In genomic region chr17:64920419-64921172, GRCh38 we compare ENCODE assay signal across 9 cellular contexts. TPM values are rescaled to one million over a fixed set of nuclear protein-coding genes. Genes with fewer than 3 reads are reported as not detected.
DNase-seq lines count a peak whose midpoint lies in the region; ATAC-seq and TF ChIP-seq lines count a peak whose summit lies in the region.
"Had no signal": no experiment of that assay in that cellular context is flagged by ENCODE, and none has a peak within 500 bp of the region (broad histone marks: within the 10 kb centered on the region; RNA-seq: fewer than 3 reads in every experiment).

No MANE protein-coding gene starts in this region.

- H2BK12ac ChIP-seq in mesenchymal stem cell (ENCODE audit: low read length in 2 of 2), result no peak overlapping the region

- in situ Hi-C loops in IMR-90 (cut with MboI; ENCODE audit: low sequenced_read_pairs), result no loop called here

- no peak for TF ChIP-seq RAD21 in IMR-90 (IDR thresholded peaks at IDR 0.05; ENCODE audit: low read length)

- no peak overlapping the region for H2BK5ac ChIP-seq in IMR-90 (ENCODE audit: low read depth, low read length, poor library complexity, severe bottlenecking)
- H2BK5ac ChIP-seq in mesenchymal stem cell (ENCODE audit: low read depth, low read length, poor library complexity, severe bottlenecking), result no peak overlapping the region

- no peaks in the 10 kb centered on the region for H3K27me3 Mint-ChIP-seq in CD4-positive, CD25-positive, alpha-beta regulatory T cell
- H3K27me3 Mint-ChIP-seq in activated naive CD8-positive, alpha-beta T cell treated with anti-CD3 and anti-CD28 coated beads for 36 hours, result peaks cover 3% of the 10 kb centered on the region

- H4K8ac ChIP-seq in IMR-90 (ENCODE audit: low read depth in 2 of 2, low read length in 2 of 2), result no peak overlapping the region
- no peak overlapping the region for H4K8ac ChIP-seq in mesenchymal stem cell (ENCODE audit: low read length)

- no peak overlapping the region for H3K4me3 ChIP-seq in CD4-positive, CD25-positive, alpha-beta regulatory T cell (ENCODE audit: low read depth, low read length)
- H3K4me3 ChIP-seq in IMR-90 (ENCODE audit: insufficient read depth, low read depth, low read length) (no peak overlapping the region), mesenchymal stem cell (ENCODE audit: insufficient read depth in 1 of 2, low read depth in 1 of 2, low read length in 2 of 2) (peak overlapping the region in 1 of 2 experiments; percentile 74)

- peak overlapping the region; percentile 42; the same call in 1 of the 2 replicates for H3K23ac ChIP-seq in IMR-90 (ENCODE audit: low read depth, low read length)
- H3K23ac ChIP-seq in mesenchymal stem cell (ENCODE audit: low read length in 2 of 2), result no peak overlapping the region

- peaks cover 6% of the 10 kb centered on the region for H3K4me1 ChIP-seq in CD4-positive, CD25-positive, alpha-beta regulatory T cell (ENCODE audit: control insufficient read depth, insufficient read depth, low read length, poor library complexity, severe bottlenecking)
- no peaks in the 10 kb centered on the region for H3K4me1 ChIP-seq in IMR-90 (ENCODE audit: control insufficient read depth, insufficient read depth, low read length)
- H3K4me1 ChIP-seq in mesenchymal stem cell (ENCODE audit: control insufficient read depth, insufficient read depth, low read depth, low read length), result peaks cover 5% of the 10 kb centered on the region

- H3K9ac ChIP-seq in IMR-90 (ENCODE audit: low read depth, low read length) (no peak overlapping the region), mesenchymal stem cell (ENCODE audit: low read length) (peak overlapping the region; percentile 90)

- DNase-seq in CD4-positive, CD25-positive, alpha-beta regulatory T cell, result no peak
- DNase-seq in IMR-90 (no peak), mesenchymal stem cell (peak; percentile 17), NCI-H2081 treated with DMSO at 0.1 percent for 48 hours (lab: John Stamatoyannopoulos, UW) (no peak)
- no peak for DNase-seq in activated naive CD8-positive, alpha-beta T cell treated with anti-CD3 and anti-CD28 coated beads for 36 hours
- DNase-seq: central memory CD4-positive, alpha-beta T cell had no signal

- BruUV-seq in IMR-90 (replicated peaks; lab: Mats Ljungman, UMichigan), result no TSS peak

- H3K9me1 ChIP-seq in IMR-90 (ENCODE audit: insufficient read depth, low read length), result peaks cover 2% of the 10 kb centered on the region; the same call in 1 of the 2 replicates

- H3K18ac ChIP-seq in IMR-90 (ENCODE audit: low read depth, low read length), result no peak overlapping the region
- no peak overlapping the region for H3K18ac ChIP-seq in mesenchymal stem cell (ENCODE audit: low read depth in 1 of 2, low read length in 2 of 2)

- H4K91ac ChIP-seq in IMR-90 (ENCODE audit: insufficient read depth, low read depth, low read length) (no peak overlapping the region), mesenchymal stem cell (ENCODE audit: low read length) (no peak overlapping the region)

- dilution Hi-C loops in IMR-90 (cut with HindIII; ENCODE audit: low sequenced_read_pairs, unreplicated experiment), result no loop called here

- H3K4me2 ChIP-seq in IMR-90 (ENCODE audit: low read depth, low read length), result no peak overlapping the region
- no peak overlapping the region for H3K4me2 ChIP-seq in mesenchymal stem cell (ENCODE audit: low read length, poor library complexity, severe bottlenecking)

- H2BK120ac ChIP-seq in IMR-90 (ENCODE audit: low read depth, low read length) (no peak overlapping the region), mesenchymal stem cell (ENCODE audit: low read depth, low read length) (no peak overlapping the region)

- H3K4me3 Mint-ChIP-seq in CD4-positive, CD25-positive, alpha-beta regulatory T cell, result peak overlapping the region; percentile 91 to 98 (median 92)
- peak overlapping the region; percentile 85 for H3K4me3 Mint-ChIP-seq in activated naive CD8-positive, alpha-beta T cell treated with anti-CD3 and anti-CD28 coated beads for 36 hours

- TF ChIP-seq CTCF in IMR-90 (conservative IDR thresholded peaks at IDR 0.05; ENCODE audit: low read depth, low read length), result no peak

- no peak for ATAC-seq in CD4-positive, CD25-positive, alpha-beta regulatory T cell (ENCODE audit: low read depth in 2 of 2)
- ATAC-seq in IMR-90 (ENCODE audit: low read depth) (no peak), HG02884 (IDR thresholded peaks at IDR 0.05; ENCODE audit: unreplicated experiment) (no peak), HG03097 (IDR thresholded peaks at IDR 0.05; ENCODE audit: low FRiP score, unreplicated experiment) (no peak), HG02885 (IDR thresholded peaks at IDR 0.05; ENCODE audit: poor library complexity, unreplicated experiment) (no peak)

- H3K4me1 Mint-ChIP-seq in CD4-positive, CD25-positive, alpha-beta regulatory T cell, result peaks cover 0 to 22% (median 6%) of the 10 kb centered on the region in 4 donors
- H3K4me1 Mint-ChIP-seq in activated naive CD8-positive, alpha-beta T cell treated with anti-CD3 and anti-CD28 coated beads for 36 hours, result peaks cover 14% of the 10 kb centered on the region

- H3K27ac Mint-ChIP-seq in CD4-positive, CD25-positive, alpha-beta regulatory T cell, result peak overlapping the region in 2 of 3 donors; percentile 85 to 93
- peak overlapping the region; percentile 87 for H3K27ac Mint-ChIP-seq in activated naive CD8-positive, alpha-beta T cell treated with anti-CD3 and anti-CD28 coated beads for 36 hours

- no peak overlapping the region for H2AK9ac ChIP-seq in IMR-90 (replicated peaks; ENCODE audit: low read depth, low read length, poor library complexity)

- H3K27me3 ChIP-seq in CD4-positive, CD25-positive, alpha-beta regulatory T cell (ENCODE audit: control insufficient read depth, insufficient read depth, low read length), result no peaks in the 10 kb centered on the region
- H3K27me3 ChIP-seq in IMR-90 (ENCODE audit: control insufficient read depth, insufficient read depth, low read length) (no peaks in the 10 kb centered on the region), mesenchymal stem cell (ENCODE audit: control insufficient read depth in 1 of 2, insufficient read depth in 1 of 2, low read length in 2 of 2) (no peaks in the 10 kb centered on the region)

- H2BK20ac ChIP-seq in IMR-90 (ENCODE audit: low read depth, low read length), result no peak overlapping the region

- no peak overlapping the region for H3K56ac ChIP-seq in IMR-90 (ENCODE audit: extremely low read depth, insufficient read depth, low read length)

- H4K5ac ChIP-seq in IMR-90 (ENCODE audit: low read depth, low read length), result no peak overlapping the region

- no peaks in the 10 kb centered on the region for H3K36me3 ChIP-seq in CD4-positive, CD25-positive, alpha-beta regulatory T cell (ENCODE audit: control insufficient read depth, insufficient read depth, low read length)
- H3K36me3 ChIP-seq in IMR-90 (ENCODE audit: control insufficient read depth, insufficient read depth, low read length) (no peaks in the 10 kb centered on the region), mesenchymal stem cell (ENCODE audit: control insufficient read depth in 1 of 2, insufficient read depth in 2 of 2, low read depth in 1 of 2, low read length in 2 of 2) (no peaks in the 10 kb centered on the region)

- H2AK5ac ChIP-seq in IMR-90 (ENCODE audit: low read depth, low read length) (no peak overlapping the region), mesenchymal stem cell (ENCODE audit: low read length, severe bottlenecking) (no peak overlapping the region)

- no peaks in the 10 kb centered on the region for H3K9me3 ChIP-seq in CD4-positive, CD25-positive, alpha-beta regulatory T cell (ENCODE audit: control insufficient read depth in 2 of 2, low read length in 2 of 2)
- H3K9me3 ChIP-seq in IMR-90 (ENCODE audit: control insufficient read depth, insufficient read depth, low read length) (no peaks in the 10 kb centered on the region), mesenchymal stem cell (ENCODE audit: control insufficient read depth, low read length) (no peaks in the 10 kb centered on the region)

- H3K4ac ChIP-seq in IMR-90 (ENCODE audit: low read depth, low read length) (peak overlapping the region; percentile 45; the same call in 1 of the 2 replicates), mesenchymal stem cell (ENCODE audit: low read depth in 1 of 2, low read length in 2 of 2) (no peak overlapping the region)

- H2AFZ ChIP-seq in IMR-90 (replicated peaks; ENCODE audit: low read length, poor library complexity) (no peak overlapping the region), mesenchymal stem cell (ENCODE audit: low read depth, low read length) (no peak overlapping the region)

- H3K14ac ChIP-seq in IMR-90 (replicated peaks; ENCODE audit: low read depth, low read length), result no peak overlapping the region
- no peak overlapping the region for H3K14ac ChIP-seq in mesenchymal stem cell (ENCODE audit: low read length in 2 of 2)

- CTCF ChIA-PET in IMR-90 (lab: Yijun Ruan, JAX), result no interaction called here

- no peak for TF ChIP-seq POLR2A in IMR-90 (IDR thresholded peaks at IDR 0.05; ENCODE audit: low read depth, low read length)

- WGBS in IMR-90 (ENCODE audit: extremely low coverage in 2 of 2, insufficient read length in 1 of 2), 2 experiments, result 92% methylated on average over 9 of the region's 12 CpGs; no CpG with 5 or more reads in 1 of the 2 experiments
- WGBS in mesenchymal stem cell, result 95% methylated on average over 12 of the region's 12 CpGs

- H4K20me1 ChIP-seq in IMR-90 (ENCODE audit: insufficient read depth, low read length), result no peaks in the 10 kb centered on the region

- H3K9me3 Mint-ChIP-seq in CD4-positive, CD25-positive, alpha-beta regulatory T cell, result no peaks in the 10 kb centered on the region
- no peaks in the 10 kb centered on the region for H3K9me3 Mint-ChIP-seq in activated naive CD8-positive, alpha-beta T cell treated with anti-CD3 and anti-CD28 coated beads for 36 hours

- POLR2A ChIA-PET in IMR-90 (lab: Charles Lee; ENCODE audit: unreplicated experiment), result no interaction called here

- no peak overlapping the region for H3K27ac ChIP-seq in CD4-positive, CD25-positive, alpha-beta regulatory T cell (ENCODE audit: insufficient read depth, low read length, poor library complexity, severe bottlenecking)
- H3K27ac ChIP-seq in IMR-90 (ENCODE audit: insufficient read depth, low read length), result no peak overlapping the region
- H3K27ac ChIP-seq in mesenchymal stem cell (ENCODE audit: low read length, poor library complexity, severe bottlenecking), result no peak overlapping the region

- H3K36me3 Mint-ChIP-seq in CD4-positive, CD25-positive, alpha-beta regulatory T cell, result no peaks in the 10 kb centered on the region
- H3K36me3 Mint-ChIP-seq in activated naive CD8-positive, alpha-beta T cell treated with anti-CD3 and anti-CD28 coated beads for 36 hours, result no peaks in the 10 kb centered on the region

- H3K79me1 ChIP-seq in IMR-90 (ENCODE audit: low read depth in 1 of 2, low read length in 2 of 2) (peaks cover 2 to 4% of the 10 kb centered on the region in 2 experiments; a peak in 1 of 4 replicates), mesenchymal stem cell (replicated peaks; ENCODE audit: low read length, poor library complexity, severe bottlenecking) (peaks cover 3% of the 10 kb centered on the region)

- no peak overlapping the region for H2BK15ac ChIP-seq in IMR-90 (ENCODE audit: low read depth, low read length)
- no peak overlapping the region for H2BK15ac ChIP-seq in mesenchymal stem cell (ENCODE audit: low read depth, poor library complexity, severe bottlenecking)

- intact Hi-C loops in IMR-90 (cut with micrococcal nuclease), result no loop called here

RNA-seq across cellular contexts. Expression of gene LRRC37A3, which starts 1.3 kb away (rescaled TPM):
- total RNA-seq in CD4-positive, CD25-positive, alpha-beta regulatory T cell, result 82.8 TPM
- polyA plus RNA-seq in CD4-positive, CD25-positive, alpha-beta regulatory T cell, result 1 to 10 TPM in 3 of 4 donors, under 1 TPM in 1; 0.66 to 1.5 (median 1.2) TPM
- 3.3 and 4.5 TPM in 2 replicates for total RNA-seq in IMR-90 (2012; rRNA removed)
- polyA plus RNA-seq in IMR-90 (2012; rRNA removed), result 2.9 and 3.1 TPM in 2 replicates
- polyA plus RNA-seq in IMR-90 (2012; cell fraction: cytosol; rRNA removed), result 1.0 and 3.0 TPM in 2 replicates
- 5.5 and 19.7 TPM in 2 replicates for polyA plus RNA-seq in IMR-90 (2012; cell fraction: nucleus; rRNA removed; ENCODE audit: low replicate concordance)
- 1 to 10 TPM; 4.5 to 4.8 TPM for total RNA-seq in activated naive CD8-positive, alpha-beta T cell treated with anti-CD3 and anti-CD28 coated beads for 36 hours
- 2.7 TPM for polyA plus RNA-seq in mesenchymal stem cell (2013, experiment 1 of 2)
- polyA plus RNA-seq in mesenchymal stem cell (2013, experiment 2 of 2), result 1.8 TPM

Comparison
In these comparisons a context has a peak if more than half of its experiments do, and no peak if none do; other contexts are left out.
1. RNA of gene LRRC37A3, which starts 1.3 kb away (total RNA-seq): 82.8 TPM in CD4-positive, CD25-positive, alpha-beta regulatory T cell (single experiment); 4.5 to 4.8 TPM in activated naive CD8-positive, alpha-beta T cell treated with anti-CD3 and anti-CD28 coated beads for 36 hours and 3.3 to 4.5 TPM in IMR-90; every median in the first group is over 10 times any median in the second.